8 cellular contexts compared by ENCODE assay signal in the genomic region with DNA sequence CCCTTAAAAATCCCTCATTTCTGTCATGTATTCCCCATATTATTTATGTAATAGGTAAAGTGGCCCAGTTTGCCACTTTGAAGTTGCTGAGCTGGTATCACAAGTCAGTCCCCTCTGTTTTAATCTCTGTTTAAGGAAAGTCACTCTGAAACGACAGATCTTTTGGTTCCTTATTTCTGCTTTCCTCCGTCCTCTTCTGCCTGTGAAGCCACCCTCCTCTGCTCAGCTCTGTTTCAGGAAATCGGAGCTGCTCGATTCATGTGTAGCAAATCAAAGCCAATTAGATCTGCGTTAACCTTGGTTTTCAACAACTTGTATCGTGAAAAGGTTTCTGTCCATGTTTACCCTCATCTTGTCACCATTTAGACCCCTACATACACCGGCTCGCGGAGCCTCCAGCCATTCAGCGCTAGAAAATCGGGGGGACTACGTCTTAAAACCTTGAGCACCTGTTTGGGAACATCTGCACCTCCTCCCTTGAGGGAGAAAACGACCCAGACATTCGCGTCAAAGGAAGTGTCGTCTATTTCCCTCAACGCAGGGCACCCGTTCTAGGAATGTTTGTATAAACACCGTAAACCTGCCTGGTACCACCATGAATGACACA. TPM values are rescaled to one million over a fixed set of nuclear protein-coding genes. Genes with fewer than 3 reads are reported as not detected.
DNase-seq lines count a peak whose midpoint lies in the region; ATAC-seq and TF ChIP-seq lines count a peak whose summit lies in the region.

No MANE protein-coding gene starts in this region.

- H3K36me3 Mint-ChIP-seq in Calu3 (ENCODE audit: insufficient read depth, unreplicated experiment) (peaks cover 20% of the 10 kb centered on the region), naive B cell (peaks cover 0 to 7% of the 10 kb centered on the region in 2 donors)

- H3K4me1 Mint-ChIP-seq in Calu3 (ENCODE audit: low read depth, unreplicated experiment): peaks cover 28% of the 10 kb centered on the region
- H3K4me1 Mint-ChIP-seq in naive B cell: peaks cover 26 to 46% (median 38%) of the 10 kb centered on the region in 3 donors

- H3K4me3 Mint-ChIP-seq in Calu3 (ENCODE audit: low read depth, unreplicated experiment) (peak overlapping the region; percentile 83), naive B cell (peak overlapping the region; percentile 91 to 99 (median 98))

- peaks cover 6% of the 10 kb centered on the region for H3K4me1 ChIP-seq in RWPE2 (ENCODE audit: insufficient read depth, poor library complexity, severe bottlenecking)

- DNase-seq in Calu3 (no peak), RWPE2 (ENCODE audit: low spot score) (no peak), epithelial cell of esophagus (ENCODE audit: low read depth) (peak; percentile 24), naive B cell (no peak), NCI-H2107 (lab: John Stamatoyannopoulos, UW) (no peak)
- no peak for DNase-seq in stimulated activated CD4-positive, alpha-beta T cell treated with anti-CD3 and anti-CD28 coated beads, Interleukin-4, amount 100 ng/mL, for 1 hour

- peak; percentile 38 for ATAC-seq in GM19455 (IDR thresholded peaks at IDR 0.05; ENCODE audit: unreplicated experiment)
- peak; percentile 27 for ATAC-seq in HG03460 (IDR thresholded peaks at IDR 0.05; ENCODE audit: unreplicated experiment)
- ATAC-seq in RWPE2 (ENCODE audit: low read depth): peak; percentile 4; the same call in 2 of the 3 replicates
- ATAC-seq in naive B cell (ENCODE audit: low read depth in 2 of 2): peak; percentile 59 to 69

- H3K9me3 ChIP-seq in RWPE2 (ENCODE audit: severe bottlenecking): no peaks in the 10 kb centered on the region

- H3K36me3 ChIP-seq in RWPE2 (ENCODE audit: low read depth): peaks cover 12% of the 10 kb centered on the region

- H3K27me3 ChIP-seq in RWPE2 (ENCODE audit: insufficient read depth, poor library complexity, severe bottlenecking): no peaks in the 10 kb centered on the region

- H3K9me3 Mint-ChIP-seq in Calu3 (ENCODE audit: low read depth, unreplicated experiment): no peaks in the 10 kb centered on the region
- peaks cover 0 to 2% (median 0%) of the 10 kb centered on the region in 7 donors for H3K9me3 Mint-ChIP-seq in naive B cell

- TSS peak; percentile 90 for BruUV-seq in Calu3 (replicated peaks; lab: Mats Ljungman, UMichigan)

- CTCF ChIA-PET in Calu3 (lab: Charles Lee): no interaction called here

- H3K4me3 ChIP-seq in RWPE2 (ENCODE audit: severe bottlenecking): peak overlapping the region; percentile 58
- H3K4me3 ChIP-seq in epithelial cell of esophagus (ENCODE audit: low read length): peak overlapping the region; percentile 93

- intact Hi-C loops in Calu3 (cut with micrococcal nuclease; ENCODE audit: unreplicated experiment): no loop called here

- H3K27ac ChIP-seq in RWPE2 (ENCODE audit: poor library complexity, severe bottlenecking): peak overlapping the region; percentile 72

- H3K27me3 Mint-ChIP-seq in Calu3 (ENCODE audit: unreplicated experiment) (no peaks in the 10 kb centered on the region), naive B cell (no peaks in the 10 kb centered on the region)

- H3K27ac Mint-ChIP-seq in Calu3 (ENCODE audit: unreplicated experiment): peak overlapping the region; percentile 85
- H3K27ac Mint-ChIP-seq in naive B cell: peak overlapping the region; percentile 99 to 100 (median 100)

- TF ChIP-seq CTCF in Calu3 (IDR thresholded peaks at IDR 0.05; ENCODE audit: unreplicated experiment) (no peak), RWPE2 (IDR thresholded peaks at IDR 0.05; ENCODE audit: poor library complexity, severe bottlenecking) (no peak), epithelial cell of esophagus (IDR thresholded peaks at IDR 0.05; ENCODE audit: insufficient read depth, low read depth, low read length, missing control alignments) (no peak)

RNA-seq across cellular contexts. Expression of a gene that starts 0.6 kb away (rescaled TPM):
- 34.7 and 35.7 TPM in 2 replicates for total RNA-seq in Calu3 (2022)
- polyA plus RNA-seq in naive B cell (ENCODE audit: low read depth in 6 of 6): 10 to 100 TPM; 11.1 to 17.6 (median 14.9) TPM

Comparison
In these comparisons a context has a peak if more than half of its experiments do, and no peak if none do; other contexts are left out.
1. ATAC-seq: peak in every context shown above with its lines; median percentile 64 in naive B cell; 38 in GM19455; 27 in HG03460; 4 in RWPE2.